1 cellular context compared by ENCODE assay signal in genomic region chr9:87873607-87874319, GRCh38.
TF ChIP-seq lines count a peak whose summit lies in the region.

No MANE protein-coding gene starts in this region.

TF ChIP-seq in IMR-90, 13 proteins besides CTCF, POLR2A, EP300 and RAD21 (continued from another document):
- TF ChIP-seq SMC3 (IDR thresholded peaks at IDR 0.05; ENCODE audit: low read depth, low read length) (no peak), BHLHE40 (IDR thresholded peaks at IDR 0.05; ENCODE audit: low read depth, low read length) (no peak), CHD1 (IDR thresholded peaks at IDR 0.05; ENCODE audit: low read depth, low read length) (no peak), MXI1 (IDR thresholded peaks at IDR 0.05; ENCODE audit: borderline replicate concordance, low read depth, low read length) (no peak), USF2 (IDR thresholded peaks at IDR 0.05; ENCODE audit: low read depth, low read length) (no peak), CEBPB (IDR thresholded peaks at IDR 0.05; ENCODE audit: low read depth, low read length) (no peak), MAFK (IDR thresholded peaks at IDR 0.05; ENCODE audit: low read depth, low read length) (no peak), ELK1 (IDR thresholded peaks at IDR 0.05; ENCODE audit: borderline replicate concordance, low read depth, low read length) (no peak), RFX5 (IDR thresholded peaks at IDR 0.05; ENCODE audit: low read depth, low read length) (no peak), MAZ (IDR thresholded peaks at IDR 0.05; ENCODE audit: borderline replicate concordance, low read depth, low read length) (no peak), FOS (IDR thresholded peaks at IDR 0.05; ENCODE audit: low read depth, low read length) (no peak), RCOR1 (IDR thresholded peaks at IDR 0.05; ENCODE audit: insufficient replicate concordance, low read length) (no peak)
